ENCODE assay signal across 2 cellular contexts in the genomic region with DNA sequence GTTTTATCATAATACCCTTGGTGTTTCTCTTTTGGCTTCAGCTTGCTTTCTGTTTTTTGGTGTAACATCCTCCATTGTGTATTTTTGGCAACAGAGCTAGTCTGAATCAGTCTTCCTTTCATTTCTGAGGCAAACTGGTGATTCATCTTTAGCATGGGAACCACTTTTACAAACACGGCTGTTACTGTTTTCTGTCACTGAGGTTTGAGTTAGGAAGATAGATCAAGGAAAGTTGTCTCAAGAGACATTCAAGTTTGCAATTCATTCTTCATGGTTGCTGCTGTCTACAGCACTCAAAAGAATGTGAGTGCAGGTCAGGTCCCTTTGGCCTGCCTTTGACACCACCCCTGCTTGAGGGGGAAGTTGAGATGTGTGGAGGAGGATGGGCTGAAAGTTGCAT.
A peak's percentile ranks its signal among the peaks of the same experiment; 100 is the strongest.
TF ChIP-seq lines count a peak whose summit lies in the region.

No MANE protein-coding gene starts in this region.

TF ChIP-seq in HEK293, 187 proteins besides CTCF, POLR2A, EP300 and RAD21 (continued from another document):
- TF ChIP-seq, protein P1, sequence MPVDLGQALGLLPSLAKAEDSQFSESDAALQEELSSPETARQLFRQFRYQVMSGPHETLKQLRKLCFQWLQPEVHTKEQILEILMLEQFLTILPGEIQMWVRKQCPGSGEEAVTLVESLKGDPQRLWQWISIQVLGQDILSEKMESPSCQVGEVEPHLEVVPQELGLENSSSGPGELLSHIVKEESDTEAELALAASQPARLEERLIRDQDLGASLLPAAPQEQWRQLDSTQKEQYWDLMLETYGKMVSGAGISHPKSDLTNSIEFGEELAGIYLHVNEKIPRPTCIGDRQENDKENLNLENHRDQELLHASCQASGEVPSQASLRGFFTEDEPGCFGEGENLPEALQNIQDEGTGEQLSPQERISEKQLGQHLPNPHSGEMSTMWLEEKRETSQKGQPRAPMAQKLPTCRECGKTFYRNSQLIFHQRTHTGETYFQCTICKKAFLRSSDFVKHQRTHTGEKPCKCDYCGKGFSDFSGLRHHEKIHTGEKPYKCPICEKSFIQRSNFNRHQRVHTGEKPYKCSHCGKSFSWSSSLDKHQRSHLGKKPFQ (tag by site-specific recombination; IDR thresholded peaks at IDR 0.05) = no peak
- TF ChIP-seq ZNF133 (tag by site-specific recombination; IDR thresholded peaks at IDR 0.05) (peak; percentile 60), ZNF660 (tag by site-specific recombination; IDR thresholded peaks at IDR 0.05) (no peak), HOXA7 (CRISPR knock-in tag; IDR thresholded peaks at IDR 0.05; ENCODE audit: borderline replicate concordance) (no peak)
- TF ChIP-seq, protein P2, sequence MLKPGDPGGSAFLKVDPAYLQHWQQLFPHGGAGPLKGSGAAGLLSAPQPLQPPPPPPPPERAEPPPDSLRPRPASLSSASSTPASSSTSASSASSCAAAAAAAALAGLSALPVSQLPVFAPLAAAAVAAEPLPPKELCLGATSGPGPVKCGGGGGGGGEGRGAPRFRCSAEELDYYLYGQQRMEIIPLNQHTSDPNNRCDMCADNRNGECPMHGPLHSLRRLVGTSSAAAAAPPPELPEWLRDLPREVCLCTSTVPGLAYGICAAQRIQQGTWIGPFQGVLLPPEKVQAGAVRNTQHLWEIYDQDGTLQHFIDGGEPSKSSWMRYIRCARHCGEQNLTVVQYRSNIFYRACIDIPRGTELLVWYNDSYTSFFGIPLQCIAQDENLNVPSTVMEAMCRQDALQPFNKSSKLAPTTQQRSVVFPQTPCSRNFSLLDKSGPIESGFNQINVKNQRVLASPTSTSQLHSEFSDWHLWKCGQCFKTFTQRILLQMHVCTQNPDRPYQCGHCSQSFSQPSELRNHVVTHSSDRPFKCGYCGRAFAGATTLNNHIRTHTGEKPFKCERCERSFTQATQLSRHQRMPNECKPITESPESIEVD (tag by site-specific recombination; IDR thresholded peaks at IDR 0.05) = no peak

TF ChIP-seq in SK-N-SH, 30 proteins besides CTCF, POLR2A, EP300 and RAD21 (continued from another document):
- TF ChIP-seq, protein P3, sequence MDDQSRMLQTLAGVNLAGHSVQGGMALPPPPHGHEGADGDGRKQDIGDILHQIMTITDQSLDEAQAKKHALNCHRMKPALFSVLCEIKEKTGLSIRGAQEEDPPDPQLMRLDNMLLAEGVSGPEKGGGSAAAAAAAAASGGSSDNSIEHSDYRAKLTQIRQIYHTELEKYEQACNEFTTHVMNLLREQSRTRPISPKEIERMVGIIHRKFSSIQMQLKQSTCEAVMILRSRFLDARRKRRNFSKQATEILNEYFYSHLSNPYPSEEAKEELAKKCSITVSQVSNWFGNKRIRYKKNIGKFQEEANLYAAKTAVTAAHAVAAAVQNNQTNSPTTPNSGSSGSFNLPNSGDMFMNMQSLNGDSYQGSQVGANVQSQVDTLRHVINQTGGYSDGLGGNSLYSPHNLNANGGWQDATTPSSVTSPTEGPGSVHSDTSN (IDR thresholded peaks at IDR 0.05) = peak; percentile 92
- TF ChIP-seq, protein P4, sequence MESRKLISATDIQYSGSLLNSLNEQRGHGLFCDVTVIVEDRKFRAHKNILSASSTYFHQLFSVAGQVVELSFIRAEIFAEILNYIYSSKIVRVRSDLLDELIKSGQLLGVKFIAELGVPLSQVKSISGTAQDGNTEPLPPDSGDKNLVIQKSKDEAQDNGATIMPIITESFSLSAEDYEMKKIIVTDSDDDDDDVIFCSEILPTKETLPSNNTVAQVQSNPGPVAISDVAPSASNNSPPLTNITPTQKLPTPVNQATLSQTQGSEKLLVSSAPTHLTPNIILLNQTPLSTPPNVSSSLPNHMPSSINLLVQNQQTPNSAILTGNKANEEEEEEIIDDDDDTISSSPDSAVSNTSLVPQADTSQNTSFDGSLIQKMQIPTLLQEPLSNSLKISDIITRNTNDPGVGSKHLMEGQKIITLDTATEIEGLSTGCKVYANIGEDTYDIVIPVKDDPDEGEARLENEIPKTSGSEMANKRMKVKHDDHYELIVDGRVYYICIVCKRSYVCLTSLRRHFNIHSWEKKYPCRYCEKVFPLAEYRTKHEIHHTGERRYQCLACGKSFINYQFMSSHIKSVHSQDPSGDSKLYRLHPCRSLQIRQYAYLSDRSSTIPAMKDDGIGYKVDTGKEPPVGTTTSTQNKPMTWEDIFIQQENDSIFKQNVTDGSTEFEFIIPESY (IDR thresholded peaks at IDR 0.05; ENCODE audit: borderline replicate concordance, low read depth) = no peak
- TF ChIP-seq, protein P5, sequence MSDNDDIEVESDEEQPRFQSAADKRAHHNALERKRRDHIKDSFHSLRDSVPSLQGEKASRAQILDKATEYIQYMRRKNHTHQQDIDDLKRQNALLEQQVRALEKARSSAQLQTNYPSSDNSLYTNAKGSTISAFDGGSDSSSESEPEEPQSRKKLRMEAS (IDR thresholded peaks at IDR 0.05; ENCODE audit: low read depth) = peak; percentile 53; the same call in 1 of the 2 replicates
